22 cellular contexts compared by ENCODE assay signal in genomic region chr6:154402081-154402780, GRCh38. TPM values are rescaled to one million over a fixed set of nuclear protein-coding genes. Genes with fewer than 3 reads are reported as not detected.
DNase-seq lines count a peak whose midpoint lies in the region; ATAC-seq and TF ChIP-seq lines count a peak whose summit lies in the region.
"Had no signal": no experiment of that assay in that cellular context is flagged by ENCODE, and none has a peak within 500 bp of the region (broad histone marks: within the 10 kb centered on the region; RNA-seq: fewer than 3 reads in every experiment).

No MANE protein-coding gene starts in this region.

- no peaks in the 10 kb centered on the region for H3K27me3 ChIP-seq in HCT116 (ENCODE audit: insufficient read depth, low read length)
- H3K27me3 ChIP-seq in mesenchymal stem cell (ENCODE audit: control insufficient read depth in 1 of 2, insufficient read depth in 1 of 2, low read length in 2 of 2), result no peaks in the 10 kb centered on the region
- no peaks in the 10 kb centered on the region for H3K27me3 ChIP-seq in endodermal cell (ENCODE audit: control insufficient read depth, insufficient read depth, low read length, poor library complexity, severe bottlenecking)

- intact Hi-C loops in HCT116 (cut with micrococcal nuclease), result no loop called here

- H3K9ac ChIP-seq in HCT116 (ENCODE audit: low read length) (no peak overlapping the region), mesenchymal stem cell (ENCODE audit: low read length) (no peak overlapping the region), endodermal cell (ENCODE audit: extremely low read depth, low read length, poor library complexity, severe bottlenecking) (no peak overlapping the region)

- no peaks in the 10 kb centered on the region for H3K79me2 ChIP-seq in HCT116 (ENCODE audit: insufficient read depth, low read length)

- no peak overlapping the region for H3K23ac ChIP-seq in mesenchymal stem cell (ENCODE audit: low read length in 2 of 2)

- 92% methylated on average over 5 of the region's 6 CpGs for WGBS in mesenchymal stem cell
- 94 to 97% methylated on average over 5 to 6 of the region's 6 CpGs for WGBS in endodermal cell (ENCODE audit: insufficient coverage in 1 of 2, insufficient read length in 1 of 2), 2 experiments

- H3K14ac ChIP-seq in mesenchymal stem cell (ENCODE audit: low read length in 2 of 2), result no peak overlapping the region

- no peaks in the 10 kb centered on the region; a peak in 2 of 4 replicates for H3K36me3 ChIP-seq in HCT116 (ENCODE audit: control insufficient read depth in 1 of 2, insufficient read depth in 2 of 2, low read length in 2 of 2)
- peaks cover 4 to 31% of the 10 kb centered on the region in 2 experiments for H3K36me3 ChIP-seq in mesenchymal stem cell (ENCODE audit: control insufficient read depth in 1 of 2, insufficient read depth in 2 of 2, low read depth in 1 of 2, low read length in 2 of 2)
- H3K36me3 ChIP-seq in endodermal cell (ENCODE audit: control insufficient read depth, insufficient read depth, low read length), result peaks cover 19% of the 10 kb centered on the region

- no peak overlapping the region for H3K27ac ChIP-seq in HCT116 (ENCODE audit: low read depth, low read length)
- no peak overlapping the region for H3K27ac ChIP-seq in mesenchymal stem cell (ENCODE audit: low read length, poor library complexity, severe bottlenecking)
- no peak overlapping the region for H3K27ac ChIP-seq in endodermal cell (ENCODE audit: low read depth, low read length)

- H3K27me3 Mint-ChIP-seq in endodermal cell (ENCODE audit: insufficient read depth), result no peaks in the 10 kb centered on the region
- H3K27me3 Mint-ChIP-seq in nephron progenitor cell (ENCODE audit: low read depth, poor library complexity), result no peaks in the 10 kb centered on the region

- no peak overlapping the region for H3K18ac ChIP-seq in mesenchymal stem cell (ENCODE audit: low read depth in 1 of 2, low read length in 2 of 2)

- TF ChIP-seq CTCF in HCT116 (IDR thresholded peaks at IDR 0.05 in 2 of 3, conservative IDR thresholded peaks at IDR 0.05 in 1 of 3; ENCODE audit: borderline replicate concordance in 1 of 3, insufficient read depth in 1 of 3, low read depth in 2 of 3, low read length in 2 of 3) (no peak), epithelial cell of esophagus (IDR thresholded peaks at IDR 0.05; ENCODE audit: insufficient read depth, low read depth, low read length, missing control alignments) (no peak), endodermal cell (conservative IDR thresholded peaks at IDR 0.05) (no peak), nephron progenitor cell (IDR thresholded peaks at IDR 0.05) (no peak)

- H3K4me1 Mint-ChIP-seq in endodermal cell (no peaks in the 10 kb centered on the region), nephron progenitor cell (no peaks in the 10 kb centered on the region)

- H3K9me3 ChIP-seq in HCT116 (ENCODE audit: control insufficient read depth in 1 of 2, insufficient read depth in 1 of 2, low read depth in 1 of 2, low read length in 2 of 2) (no peaks in the 10 kb centered on the region), mesenchymal stem cell (ENCODE audit: control insufficient read depth, low read length) (no peaks in the 10 kb centered on the region), endodermal cell (ENCODE audit: control insufficient read depth, low read length) (no peaks in the 10 kb centered on the region)

- no peak overlapping the region for H2BK120ac ChIP-seq in mesenchymal stem cell (ENCODE audit: low read depth, low read length)

- peaks cover 4% of the 10 kb centered on the region for H3K9me3 Mint-ChIP-seq in endodermal cell
- no peaks in the 10 kb centered on the region for H3K9me3 Mint-ChIP-seq in nephron progenitor cell
- H3K9me3 Mint-ChIP-seq: H9, T-cell had no signal

- peak overlapping the region; percentile 9 for H2BK15ac ChIP-seq in mesenchymal stem cell (ENCODE audit: low read depth, poor library complexity, severe bottlenecking)

- H2AFZ ChIP-seq in HCT116 (ENCODE audit: low read depth, low read length, poor library complexity, severe bottlenecking) (no peak overlapping the region), mesenchymal stem cell (ENCODE audit: low read depth, low read length) (no peak overlapping the region)

- H4K20me1 ChIP-seq in HCT116 (ENCODE audit: insufficient read depth), result no peaks in the 10 kb centered on the region

- peaks cover 19% of the 10 kb centered on the region for H3K79me1 ChIP-seq in mesenchymal stem cell (replicated peaks; ENCODE audit: low read length, poor library complexity, severe bottlenecking)

- no peak for TF ChIP-seq RAD21 in HCT116 (IDR thresholded peaks at IDR 0.05; ENCODE audit: low read depth)

- H3K36me3 Mint-ChIP-seq in endodermal cell (ENCODE audit: low read depth) (peaks cover 31% of the 10 kb centered on the region), nephron progenitor cell (ENCODE audit: low read depth) (peaks cover 61% of the 10 kb centered on the region)
- H3K36me3 Mint-ChIP-seq: CD14-positive monocyte, T-cell had no signal

- no peak overlapping the region for H4K8ac ChIP-seq in mesenchymal stem cell (ENCODE audit: low read length)

- peak; percentile 55; the same call in 1 of the 2 replicates for ATAC-seq in HCT116
- ATAC-seq in stimulated activated naive CD8-positive, alpha-beta T cell treated with anti-CD3 and anti-CD28 coated beads, Interleukin-15, Interleukin-2, amounts not matched to agents 100 U/mL and 50 U/mL, for 24 hours, result no peak
- no peak for ATAC-seq in GM18517 (IDR thresholded peaks at IDR 0.05; ENCODE audit: unreplicated experiment)
- ATAC-seq: SK-N-SH treated with all-trans-retinoic acid at 6 μM for 48 hours, T-cell had no signal

- no peak overlapping the region for H2AK5ac ChIP-seq in mesenchymal stem cell (ENCODE audit: low read length, severe bottlenecking)

- CTCF ChIA-PET in HCT116 (lab: Charles Lee), result no interaction called here

- H3K4me3 Mint-ChIP-seq in endodermal cell (no peak overlapping the region), nephron progenitor cell (no peak overlapping the region)
- H3K4me3 Mint-ChIP-seq: CD14-positive monocyte, H9, T-cell had no signal

- no TSS peak for BruUV-seq in HCT116 (replicated peaks; lab: Mats Ljungman, UMichigan)

- peak overlapping the region in 1 of 2 experiments; percentile 64 for H2BK12ac ChIP-seq in mesenchymal stem cell (ENCODE audit: low read length in 2 of 2)

- H3K9me2 ChIP-seq in HCT116 (ENCODE audit: insufficient read depth), result no peaks in the 10 kb centered on the region

- H3K27ac Mint-ChIP-seq in endodermal cell (no peak overlapping the region), nephron progenitor cell (no peak overlapping the region)
- H3K27ac Mint-ChIP-seq: CD14-positive monocyte, T-cell had no signal

- no peak overlapping the region for H3K4me3 ChIP-seq in HCT116 (replicated peaks in 1 of 2; ENCODE audit: low read depth in 1 of 2, low read length in 2 of 2)
- no peak overlapping the region for H3K4me3 ChIP-seq in epithelial cell of esophagus (ENCODE audit: low read length)
- no peak overlapping the region for H3K4me3 ChIP-seq in mesenchymal stem cell (ENCODE audit: insufficient read depth in 1 of 2, low read depth in 1 of 2, low read length in 2 of 2)
- no peak overlapping the region for H3K4me3 ChIP-seq in endodermal cell (ENCODE audit: low read length)

- H3K4me1 ChIP-seq in HCT116 (ENCODE audit: control insufficient read depth in 1 of 2, insufficient read depth in 2 of 2, low read length in 2 of 2) (peaks cover 18 to 19% of the 10 kb centered on the region in 2 experiments), mesenchymal stem cell (ENCODE audit: control insufficient read depth, insufficient read depth, low read depth, low read length) (peaks cover 5% of the 10 kb centered on the region), endodermal cell (ENCODE audit: control insufficient read depth, insufficient read depth, low read length) (no peaks in the 10 kb centered on the region)

- no peak overlapping the region for H3K4ac ChIP-seq in mesenchymal stem cell (ENCODE audit: low read depth in 1 of 2, low read length in 2 of 2)

- H4K91ac ChIP-seq in mesenchymal stem cell (ENCODE audit: low read length), result no peak overlapping the region

- no peak for DNase-seq in HCT116 (ENCODE audit: low read depth, low spot score)
- DNase-seq in NCI-H526 (lab: John Stamatoyannopoulos, UW), result peak; percentile 38 to 53
- peak; percentile 90 for DNase-seq in epithelial cell of esophagus (ENCODE audit: low read depth)
- no peak for DNase-seq in mesenchymal stem cell
- no peak for DNase-seq in stimulated activated naive CD8-positive, alpha-beta T cell treated with anti-CD3 and anti-CD28 coated beads, Interleukin-15, Interleukin-2, amounts not matched to agents 100 U/mL and 50 U/mL, for 24 hours
- DNase-seq in endodermal cell, result no peak
- DNase-seq in nephron progenitor cell, result no peak
- DNase-seq: AML-193, DND-41, H9, KG1, NCI-H1417 treated with DMSO at 0.1 percent for 48 hours, NCI-H1930, NCI-H2171 treated with DMSO at 0.1 percent for 48 hours, NCI-H774, OCI-M1, SIG-M5, T-cell had no signal

- POLR2A ChIA-PET in HCT116 (lab: Charles Lee), result no interaction called here

- RAD21 ChIA-PET in HCT116 (lab: Charles Lee; ENCODE audit: low non-redundant PET in 1 of 2, low total read pairs in 2 of 2, uncharacterized antibody in 2 of 2, unreplicated experiment in 2 of 2), result no interaction called here

- TF ChIP-seq POLR2A in HCT116 (IDR thresholded peaks at IDR 0.05; ENCODE audit: borderline replicate concordance, extremely low read depth, insufficient read depth, insufficient read length), result no peak

- H2BK5ac ChIP-seq in mesenchymal stem cell (ENCODE audit: low read depth, low read length, poor library complexity, severe bottlenecking), result no peak overlapping the region

- H3K4me2 ChIP-seq in HCT116 (ENCODE audit: low read length) (no peak overlapping the region), mesenchymal stem cell (ENCODE audit: low read length, poor library complexity, severe bottlenecking) (no peak overlapping the region)

TF ChIP-seq in HCT116, 20 proteins besides CTCF, POLR2A, EP300 and RAD21 (continues in another document):
- TF ChIP-seq ZFX (IDR thresholded peaks at IDR 0.05), result no peak
- TF ChIP-seq EZH2 (IDR thresholded peaks at IDR 0.05), result no peak
- no peak for TF ChIP-seq ELF1 (IDR thresholded peaks at IDR 0.05; ENCODE audit: borderline replicate concordance, low read depth)
- TF ChIP-seq ZNF274 (IDR thresholded peaks at IDR 0.05; ENCODE audit: low read depth, low read length), result no peak
- TF ChIP-seq MAX (IDR thresholded peaks at IDR 0.05), result no peak
- no peak for TF ChIP-seq SRF (IDR thresholded peaks at IDR 0.05; ENCODE audit: low read depth)

RNA-seq across cellular contexts. Expression of gene IPCEF1, which starts 45.6 kb away (rescaled TPM):
- 0.32 TPM for total RNA-seq in HCT116 (2021; ENCODE audit: unreplicated experiment)
- polyA plus RNA-seq in HCT116 (2012), result not detected in 2 replicates
- 0.04 TPM for polyA plus RNA-seq in mesenchymal stem cell (2013, experiment 1 of 2)
- 0.07 TPM for polyA plus RNA-seq in mesenchymal stem cell (2013, experiment 2 of 2)
- total RNA-seq in endodermal cell, result 1 to 10 TPM; 2.2 to 2.8 TPM
- polyA plus RNA-seq in endodermal cell (2013, experiment 1 of 2), result 0.46 TPM
- 0.41 TPM for polyA plus RNA-seq in endodermal cell (2013, experiment 2 of 2)
- total RNA-seq: NCI-H460 had no signal

Comparison
In these comparisons a context has a peak if more than half of its experiments do, and no peak if none do; other contexts are left out.
1. DNase-seq: peak in NCI-H526 (2 of 2) and epithelial cell of esophagus (single experiment); none in HCT116 (single experiment), mesenchymal stem cell (single experiment), stimulated activated naive CD8-positive, alpha-beta T cell treated with anti-CD3 and anti-CD28 coated beads, Interleukin-15, Interleukin-2, amounts not matched to agents 100 U/mL and 50 U/mL, for 24 hours (single experiment), endodermal cell (single experiment) and nephron progenitor cell (single experiment).